In the genomic region with DNA sequence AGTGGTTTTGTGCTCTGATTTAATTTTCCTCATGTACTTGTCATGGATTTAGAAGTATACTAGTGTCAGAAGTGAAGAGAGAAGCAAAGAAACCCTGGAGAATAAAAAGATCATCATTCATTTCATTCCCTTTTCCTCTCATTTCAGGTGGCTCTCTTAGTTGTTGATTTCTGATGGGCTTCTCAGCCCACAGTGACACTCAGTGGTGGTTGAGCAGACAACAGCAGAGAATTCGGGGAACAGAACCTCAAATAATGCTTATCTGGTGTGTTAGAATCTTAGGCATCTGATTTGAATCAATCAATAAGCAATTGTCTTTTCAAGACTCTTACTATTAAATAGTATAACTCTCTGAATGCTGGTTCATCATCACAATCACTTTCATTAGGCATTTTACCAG, we compare ENCODE assay signal across 2 cellular contexts.
TF ChIP-seq lines count a peak whose summit lies in the region.

No MANE protein-coding gene starts in this region.

TF ChIP-seq in SK-N-SH, 30 proteins besides CTCF, POLR2A, EP300 and RAD21 (continued from another document):
- TF ChIP-seq, protein P1, sequence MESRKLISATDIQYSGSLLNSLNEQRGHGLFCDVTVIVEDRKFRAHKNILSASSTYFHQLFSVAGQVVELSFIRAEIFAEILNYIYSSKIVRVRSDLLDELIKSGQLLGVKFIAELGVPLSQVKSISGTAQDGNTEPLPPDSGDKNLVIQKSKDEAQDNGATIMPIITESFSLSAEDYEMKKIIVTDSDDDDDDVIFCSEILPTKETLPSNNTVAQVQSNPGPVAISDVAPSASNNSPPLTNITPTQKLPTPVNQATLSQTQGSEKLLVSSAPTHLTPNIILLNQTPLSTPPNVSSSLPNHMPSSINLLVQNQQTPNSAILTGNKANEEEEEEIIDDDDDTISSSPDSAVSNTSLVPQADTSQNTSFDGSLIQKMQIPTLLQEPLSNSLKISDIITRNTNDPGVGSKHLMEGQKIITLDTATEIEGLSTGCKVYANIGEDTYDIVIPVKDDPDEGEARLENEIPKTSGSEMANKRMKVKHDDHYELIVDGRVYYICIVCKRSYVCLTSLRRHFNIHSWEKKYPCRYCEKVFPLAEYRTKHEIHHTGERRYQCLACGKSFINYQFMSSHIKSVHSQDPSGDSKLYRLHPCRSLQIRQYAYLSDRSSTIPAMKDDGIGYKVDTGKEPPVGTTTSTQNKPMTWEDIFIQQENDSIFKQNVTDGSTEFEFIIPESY (IDR thresholded peaks at IDR 0.05; ENCODE audit: borderline replicate concordance, low read depth) = no peak
- TF ChIP-seq SIN3A (IDR thresholded peaks at IDR 0.05; ENCODE audit: borderline replicate concordance, low read depth, low read length) (no peak), ELF1 (IDR thresholded peaks at IDR 0.05) (no peak), NFIC (IDR thresholded peaks at IDR 0.05; ENCODE audit: borderline replicate concordance) (no peak)
- TF ChIP-seq, protein P2, sequence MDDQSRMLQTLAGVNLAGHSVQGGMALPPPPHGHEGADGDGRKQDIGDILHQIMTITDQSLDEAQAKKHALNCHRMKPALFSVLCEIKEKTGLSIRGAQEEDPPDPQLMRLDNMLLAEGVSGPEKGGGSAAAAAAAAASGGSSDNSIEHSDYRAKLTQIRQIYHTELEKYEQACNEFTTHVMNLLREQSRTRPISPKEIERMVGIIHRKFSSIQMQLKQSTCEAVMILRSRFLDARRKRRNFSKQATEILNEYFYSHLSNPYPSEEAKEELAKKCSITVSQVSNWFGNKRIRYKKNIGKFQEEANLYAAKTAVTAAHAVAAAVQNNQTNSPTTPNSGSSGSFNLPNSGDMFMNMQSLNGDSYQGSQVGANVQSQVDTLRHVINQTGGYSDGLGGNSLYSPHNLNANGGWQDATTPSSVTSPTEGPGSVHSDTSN (IDR thresholded peaks at IDR 0.05) = no peak

TF ChIP-seq in SK-N-SH treated with all-trans-retinoic acid at 6 μM for 48 hours, 23 proteins besides CTCF, POLR2A, EP300 and RAD21 (continued from another document):
- TF ChIP-seq, protein P3, sequence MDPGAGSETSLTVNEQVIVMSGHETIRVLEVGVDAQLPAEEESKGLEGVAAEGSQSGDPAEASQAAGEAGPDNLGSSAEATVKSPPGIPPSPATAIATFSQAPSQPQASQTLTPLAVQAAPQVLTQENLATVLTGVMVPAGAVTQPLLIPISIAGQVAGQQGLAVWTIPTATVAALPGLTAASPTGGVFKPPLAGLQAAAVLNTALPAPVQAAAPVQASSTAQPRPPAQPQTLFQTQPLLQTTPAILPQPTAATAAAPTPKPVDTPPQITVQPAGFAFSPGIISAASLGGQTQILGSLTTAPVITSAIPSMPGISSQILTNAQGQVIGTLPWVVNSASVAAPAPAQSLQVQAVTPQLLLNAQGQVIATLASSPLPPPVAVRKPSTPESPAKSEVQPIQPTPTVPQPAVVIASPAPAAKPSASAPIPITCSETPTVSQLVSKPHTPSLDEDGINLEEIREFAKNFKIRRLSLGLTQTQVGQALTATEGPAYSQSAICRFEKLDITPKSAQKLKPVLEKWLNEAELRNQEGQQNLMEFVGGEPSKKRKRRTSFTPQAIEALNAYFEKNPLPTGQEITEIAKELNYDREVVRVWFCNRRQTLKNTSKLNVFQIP (CRISPR knock-in tag; IDR thresholded peaks at IDR 0.05; ENCODE audit: borderline replicate concordance, low read depth) = no peak
- no peak for TF ChIP-seq BACH2 (CRISPR knock-in tag; IDR thresholded peaks at IDR 0.05; ENCODE audit: borderline replicate concordance)
- TF ChIP-seq GLIS3 (CRISPR knock-in tag; IDR thresholded peaks at IDR 0.05) = no peak
- no peak for TF ChIP-seq ISL1 (CRISPR knock-in tag; IDR thresholded peaks at IDR 0.05)
- no peak for TF ChIP-seq CSDC2 (CRISPR knock-in tag; IDR thresholded peaks at IDR 0.05)
- TF ChIP-seq ZFP30 (CRISPR knock-in tag; IDR thresholded peaks at IDR 0.05) = no peak
- no peak for TF ChIP-seq PPARA (CRISPR knock-in tag; IDR thresholded peaks at IDR 0.05; ENCODE audit: borderline replicate concordance)
- TF ChIP-seq, protein P4, sequence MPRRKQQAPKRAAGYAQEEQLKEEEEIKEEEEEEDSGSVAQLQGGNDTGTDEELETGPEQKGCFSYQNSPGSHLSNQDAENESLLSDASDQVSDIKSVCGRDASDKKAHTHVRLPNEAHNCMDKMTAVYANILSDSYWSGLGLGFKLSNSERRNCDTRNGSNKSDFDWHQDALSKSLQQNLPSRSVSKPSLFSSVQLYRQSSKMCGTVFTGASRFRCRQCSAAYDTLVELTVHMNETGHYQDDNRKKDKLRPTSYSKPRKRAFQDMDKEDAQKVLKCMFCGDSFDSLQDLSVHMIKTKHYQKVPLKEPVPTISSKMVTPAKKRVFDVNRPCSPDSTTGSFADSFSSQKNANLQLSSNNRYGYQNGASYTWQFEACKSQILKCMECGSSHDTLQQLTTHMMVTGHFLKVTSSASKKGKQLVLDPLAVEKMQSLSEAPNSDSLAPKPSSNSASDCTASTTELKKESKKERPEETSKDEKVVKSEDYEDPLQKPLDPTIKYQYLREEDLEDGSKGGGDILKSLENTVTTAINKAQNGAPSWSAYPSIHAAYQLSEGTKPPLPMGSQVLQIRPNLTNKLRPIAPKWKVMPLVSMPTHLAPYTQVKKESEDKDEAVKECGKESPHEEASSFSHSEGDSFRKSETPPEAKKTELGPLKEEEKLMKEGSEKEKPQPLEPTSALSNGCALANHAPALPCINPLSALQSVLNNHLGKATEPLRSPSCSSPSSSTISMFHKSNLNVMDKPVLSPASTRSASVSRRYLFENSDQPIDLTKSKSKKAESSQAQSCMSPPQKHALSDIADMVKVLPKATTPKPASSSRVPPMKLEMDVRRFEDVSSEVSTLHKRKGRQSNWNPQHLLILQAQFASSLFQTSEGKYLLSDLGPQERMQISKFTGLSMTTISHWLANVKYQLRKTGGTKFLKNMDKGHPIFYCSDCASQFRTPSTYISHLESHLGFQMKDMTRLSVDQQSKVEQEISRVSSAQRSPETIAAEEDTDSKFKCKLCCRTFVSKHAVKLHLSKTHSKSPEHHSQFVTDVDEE (CRISPR knock-in tag; IDR thresholded peaks at IDR 0.05) = no peak
